2 cellular contexts compared by ENCODE assay signal in genomic region chr2:226797989-226798421, GRCh38.
TF ChIP-seq lines count a peak whose summit lies in the region.

No MANE protein-coding gene starts in this region.

TF ChIP-seq in SK-N-SH, 30 proteins besides CTCF, POLR2A, EP300 and RAD21 (continued from another document):
- TF ChIP-seq NRF1 (IDR thresholded peaks at IDR 0.05; ENCODE audit: low read depth, low read length) (no peak), TEAD4 (IDR thresholded peaks at IDR 0.05; ENCODE audit: borderline replicate concordance, insufficient read depth) (no peak), ELF1 (IDR thresholded peaks at IDR 0.05) (no peak), GATA2 (CRISPR knock-in tag; IDR thresholded peaks at IDR 0.05) (no peak), IRF3 (IDR thresholded peaks at IDR 0.05; ENCODE audit: low read depth, low read length) (no peak), USF1 (IDR thresholded peaks at IDR 0.05; ENCODE audit: borderline replicate concordance, low read depth) (no peak), TAF1 (IDR thresholded peaks at IDR 0.05; ENCODE audit: borderline replicate concordance, low read depth, low read length) (no peak), FOXJ3 (CRISPR knock-in tag; IDR thresholded peaks at IDR 0.05) (no peak), JUND (IDR thresholded peaks at IDR 0.05) (no peak), MEF2A (IDR thresholded peaks at IDR 0.05; ENCODE audit: borderline replicate concordance, low read depth) (no peak)

TF ChIP-seq in SK-N-SH treated with all-trans-retinoic acid at 6 μM for 48 hours, 23 proteins besides CTCF, POLR2A, EP300 and RAD21 (continued from another document):
- TF ChIP-seq POU6F1 (CRISPR knock-in tag; IDR thresholded peaks at IDR 0.05; ENCODE audit: borderline replicate concordance, low read depth) (no peak), PPARA (CRISPR knock-in tag; IDR thresholded peaks at IDR 0.05; ENCODE audit: borderline replicate concordance) (no peak), OSR1 (CRISPR knock-in tag; IDR thresholded peaks at IDR 0.05) (no peak), ZNF70 (CRISPR knock-in tag; IDR thresholded peaks at IDR 0.05) (no peak), CSDC2 (CRISPR knock-in tag; IDR thresholded peaks at IDR 0.05) (no peak), TCF4 (CRISPR knock-in tag; IDR thresholded peaks at IDR 0.05; ENCODE audit: borderline replicate concordance) (no peak), SNAI2 (CRISPR knock-in tag; IDR thresholded peaks at IDR 0.05) (no peak), ZNF8 (CRISPR knock-in tag; IDR thresholded peaks at IDR 0.05) (no peak), BACH2 (CRISPR knock-in tag; IDR thresholded peaks at IDR 0.05; ENCODE audit: borderline replicate concordance) (no peak), ESRRG (CRISPR knock-in tag; IDR thresholded peaks at IDR 0.05) (no peak), RARB (CRISPR knock-in tag; IDR thresholded peaks at IDR 0.05) (no peak)
